In genomic region chr2:73850009-73850408, GRCh38 we compare ENCODE assay signal across 30 cellular contexts. TPM values are rescaled to one million over a fixed set of nuclear protein-coding genes. Genes with fewer than 3 reads are reported as not detected.
DNase-seq lines count a peak whose midpoint lies in the region; ATAC-seq and TF ChIP-seq lines count a peak whose summit lies in the region.
"Had no signal": no experiment of that assay in that cellular context is flagged by ENCODE, and none has a peak within 500 bp of the region (broad histone marks: within the 10 kb centered on the region; RNA-seq: fewer than 3 reads in every experiment).

No MANE protein-coding gene starts in this region.

- CTCF ChIA-PET in activated CD4-positive, alpha-beta memory T cell treated with anti-CD3 and anti-CD28 coated beads for 36 hours (lab: Charles Lee): interaction anchor here (0.6 kb wide), 1 partner anchor 551 kb away, joined by 3 read pairs; no protein-coding TSS in a partner anchor

- H3K9me3 ChIP-seq in stomach: no peaks in the 10 kb centered on the region
- H3K9me3 ChIP-seq: gastrocnemius medialis, left ventricle myocardium inferior, SK-N-SH, thyroid gland had no signal

- H3K27ac Mint-ChIP-seq in chondrocyte (ENCODE audit: unreplicated experiment): peak overlapping the region; percentile 38
- H3K27ac Mint-ChIP-seq in activated CD4-positive, alpha-beta memory T cell treated with anti-CD3 and anti-CD28 coated beads for 36 hours: no peak overlapping the region
- H3K27ac Mint-ChIP-seq: activated naive CD4-positive, alpha-beta T cell treated with anti-CD3 and anti-CD28 coated beads for 36 hours; activated T-cell treated with anti-CD3 and anti-CD28 coated beads, Interleukin-2, amount 50 U/mL, for 24 hours; CD4-positive, alpha-beta memory T cell; HFFc6 had no signal

- H3K27me3 ChIP-seq in rectal smooth muscle tissue (ENCODE audit: control insufficient read depth, insufficient read depth, low read length) (no peaks in the 10 kb centered on the region), stomach (no peaks in the 10 kb centered on the region)
- H3K27me3 ChIP-seq: gastrocnemius medialis, thyroid gland had no signal

- H3K9ac ChIP-seq in rectal smooth muscle tissue (ENCODE audit: low read length): no peak overlapping the region
- H3K9ac ChIP-seq: GM23248, SK-N-SH had no signal

- no peak overlapping the region for H3K4me3 Mint-ChIP-seq in chondrocyte (ENCODE audit: unreplicated experiment)
- no peak overlapping the region for H3K4me3 Mint-ChIP-seq in activated CD4-positive, alpha-beta memory T cell treated with anti-CD3 and anti-CD28 coated beads for 36 hours
- H3K4me3 Mint-ChIP-seq: activated naive CD4-positive, alpha-beta T cell treated with anti-CD3 and anti-CD28 coated beads for 36 hours; activated T-cell treated with anti-CD3 and anti-CD28 coated beads, Interleukin-2, amount 50 U/mL, for 24 hours; CD4-positive, alpha-beta memory T cell; HFFc6; T-helper 17 cell had no signal

- no peak for TF ChIP-seq EP300 in stomach (IDR thresholded peaks at IDR 0.05)

- DNase-seq in DMS153 (lab: John Stamatoyannopoulos, UW): peak; percentile 24
- no peak for DNase-seq in DMS153 treated with DMSO at 0.1 percent for 48 hours (lab: John Stamatoyannopoulos, UW; ENCODE audit: unreplicated experiment)
- peak; percentile 64 for DNase-seq in NCI-H1694 (lab: John Stamatoyannopoulos, UW)
- DNase-seq in chondrocyte (ENCODE audit: low spot score): no peak
- DNase-seq in activated CD4-positive, alpha-beta memory T cell treated with anti-CD3 and anti-CD28 coated beads for 36 hours: no peak
- no peak for DNase-seq in stomach
- DNase-seq: 8988T; activated naive CD4-positive, alpha-beta T cell treated with anti-CD3 and anti-CD28 coated beads for 36 hours; activated T-cell treated with anti-CD3 and anti-CD28 coated beads, Interleukin-2, amount 50 U/mL, for 24 hours; amniotic stem cell; CD4-positive, alpha-beta memory T cell; cortex of kidney; DMS53; gastrocnemius medialis; GF-D8; GM23248; HFFc6; KG1; left ventricle myocardium inferior; midbrain; SK-N-SH; stimulated activated CD4-positive, alpha-beta T cell treated with anti-CD3 and anti-CD28 coated beads, Interleukin-15, amount 100 ng/mL, for 24 hours; stimulated activated naive CD8-positive, alpha-beta T cell treated with anti-CD3 and anti-CD28 coated beads, Interleukin-15, Interleukin-2, amounts not matched to agents 100 U/mL and 50 U/mL, for 24 hours; T-helper 17 cell; thyroid gland had no signal

- H3K4me1 ChIP-seq in rectal smooth muscle tissue (ENCODE audit: control insufficient read depth, insufficient read depth, low read length): peaks cover 9% of the 10 kb centered on the region
- peaks cover 0 to 4% (median 0%) of the 10 kb centered on the region in 4 donors for H3K4me1 ChIP-seq in stomach
- H3K4me1 ChIP-seq: gastrocnemius medialis, left ventricle myocardium inferior, thyroid gland had no signal

- H3K27ac ChIP-seq in rectal smooth muscle tissue (ENCODE audit: low read depth, low read length) (peak overlapping the region; percentile 67), stomach (peak overlapping the region in 2 of 5 donors; percentile 12 to 42)
- H3K27ac ChIP-seq: gastrocnemius medialis, GM23248, left ventricle myocardium inferior, thyroid gland had no signal

- no peak for ATAC-seq in HG02870 (IDR thresholded peaks at IDR 0.05; ENCODE audit: unreplicated experiment)
- ATAC-seq: gastrocnemius medialis; stimulated activated naive CD8-positive, alpha-beta T cell treated with anti-CD3 and anti-CD28 coated beads, Interleukin-15, Interleukin-2, amounts not matched to agents 100 U/mL and 50 U/mL, for 24 hours; T-helper 17 cell had no signal

- H3K36me3 ChIP-seq in rectal smooth muscle tissue (ENCODE audit: control insufficient read depth, insufficient read depth, low read length) (peaks cover 37% of the 10 kb centered on the region), stomach (peaks cover 69 to 100% (median 100%) of the 10 kb centered on the region in 4 donors)

- 81 to 92% (median 90%) methylated on average over 2 of the region's 2 CpGs for WGBS in stomach, 5 donors

- H3K4me3 ChIP-seq in rectal smooth muscle tissue (ENCODE audit: low read length) (no peak overlapping the region), stomach (no peak overlapping the region)
- H3K4me3 ChIP-seq: gastrocnemius medialis, GM23248, left ventricle myocardium inferior, thyroid gland had no signal

- H3K4me1 Mint-ChIP-seq in chondrocyte (ENCODE audit: low read depth): peaks cover 22% of the 10 kb centered on the region
- H3K4me1 Mint-ChIP-seq in activated CD4-positive, alpha-beta memory T cell treated with anti-CD3 and anti-CD28 coated beads for 36 hours (ENCODE audit: low read depth): peaks cover 6% of the 10 kb centered on the region
- H3K4me1 Mint-ChIP-seq: CD4-positive, alpha-beta memory T cell; T-helper 17 cell had no signal

- no peak for TF ChIP-seq POLR2A in stomach (IDR thresholded peaks at IDR 0.05)

- H3K36me3 Mint-ChIP-seq in chondrocyte (ENCODE audit: low read depth): peaks cover 27% of the 10 kb centered on the region
- H3K36me3 Mint-ChIP-seq in activated CD4-positive, alpha-beta memory T cell treated with anti-CD3 and anti-CD28 coated beads for 36 hours: peaks cover 56% of the 10 kb centered on the region

- H3K9me3 Mint-ChIP-seq in chondrocyte (ENCODE audit: low read depth): no peaks in the 10 kb centered on the region
- H3K9me3 Mint-ChIP-seq in activated CD4-positive, alpha-beta memory T cell treated with anti-CD3 and anti-CD28 coated beads for 36 hours: no peaks in the 10 kb centered on the region
- H3K9me3 Mint-ChIP-seq: activated naive CD4-positive, alpha-beta T cell treated with anti-CD3 and anti-CD28 coated beads for 36 hours; activated T-cell treated with anti-CD3 and anti-CD28 coated beads, Interleukin-2, amount 50 U/mL, for 24 hours; CD4-positive, alpha-beta memory T cell; HFFc6 had no signal

- POLR2A ChIA-PET in activated CD4-positive, alpha-beta memory T cell treated with anti-CD3 and anti-CD28 coated beads for 36 hours (lab: Charles Lee): no interaction called here

- H3K27me3 Mint-ChIP-seq in chondrocyte (ENCODE audit: low read depth): no peaks in the 10 kb centered on the region
- no peaks in the 10 kb centered on the region for H3K27me3 Mint-ChIP-seq in activated CD4-positive, alpha-beta memory T cell treated with anti-CD3 and anti-CD28 coated beads for 36 hours
- H3K27me3 Mint-ChIP-seq: activated T-cell treated with anti-CD3 and anti-CD28 coated beads, Interleukin-2, amount 50 U/mL, for 24 hours; CD4-positive, alpha-beta memory T cell; T-helper 17 cell had no signal

- TF ChIP-seq CTCF in chondrocyte (IDR thresholded peaks at IDR 0.05): no peak
- TF ChIP-seq CTCF in stomach (IDR thresholded peaks at IDR 0.05): no peak

- intact Hi-C loops in activated CD4-positive, alpha-beta memory T cell treated with anti-CD3 and anti-CD28 coated beads for 36 hours (cut with micrococcal nuclease): no loop called here
- intact Hi-C loops in stomach (cut with DNase I; ENCODE audit: low total_unique reads): no loop called here

RNA-seq across cellular contexts. Expression of gene STAMBP, which starts 21.2 kb away (rescaled TPM):
- total RNA-seq in chondrocyte (29.3 to 32.6 TPM (median 32.1 TPM) in 3 replicates), stomach (10 to 100 TPM; 22.6 to 84.9 (median 50.4) TPM)
- 10 to 100 TPM; 79.9 to 85.3 TPM for total RNA-seq in activated CD4-positive, alpha-beta memory T cell treated with anti-CD3 and anti-CD28 coated beads for 36 hours
- polyA plus RNA-seq in stomach: 10 to 100 TPM; 28.0 to 34.1 (median 32.2) TPM

RNA-seq across cellular contexts. Expression of gene ACTG2, which starts 42.8 kb away (rescaled TPM):
- total RNA-seq in chondrocyte: 173 to 1,480 TPM (median 1,439 TPM) in 3 replicates
- not detected for total RNA-seq in activated CD4-positive, alpha-beta memory T cell treated with anti-CD3 and anti-CD28 coated beads for 36 hours
- 1,000 to 10,000 TPM in 2 of 5 donors, 100 to 1,000 TPM in 3; 444 to 2,977 (median 978) TPM for total RNA-seq in stomach
- polyA plus RNA-seq in stomach: 1,000 to 10,000 TPM in 1 of 3 donors, 100 to 1,000 TPM in 2; 143 to 1,485 (median 206) TPM
- total RNA-seq: activated naive CD4-positive, alpha-beta T cell treated with anti-CD3 and anti-CD28 coated beads for 36 hours; bronchial epithelial cell; CD4-positive, alpha-beta memory T cell; GM23248; HT1080; OCI-LY7; T-helper 17 cell had no signal
- polyA plus RNA-seq: CD4-positive, alpha-beta memory T cell; GM23248 had no signal

Comparison
In these comparisons a context has a peak if more than half of its experiments do, and no peak if none do; other contexts are left out.
1. DNase-seq: peak in DMS153 (single experiment) and NCI-H1694 (single experiment); none in DMS153 treated with DMSO at 0.1 percent for 48 hours (single experiment), chondrocyte (single experiment), activated CD4-positive, alpha-beta memory T cell treated with anti-CD3 and anti-CD28 coated beads for 36 hours (single experiment) and stomach (single experiment).
2. RNA of gene ACTG2, which starts 42.8 kb away (total RNA-seq): 173 to 1,480 TPM in chondrocyte and 444 to 2,977 TPM in stomach; not detected in activated CD4-positive, alpha-beta memory T cell treated with anti-CD3 and anti-CD28 coated beads for 36 hours; every median in the first group is over 100 times any median in the second.